15 cellular contexts compared by ENCODE assay signal in genomic region chr4:56671860-56672259, GRCh38. TPM values are rescaled to one million over a fixed set of nuclear protein-coding genes. Genes with fewer than 3 reads are reported as not detected.
DNase-seq lines count a peak whose midpoint lies in the region; ATAC-seq, FAIRE-seq and TF ChIP-seq lines count a peak whose summit lies in the region.
"Had no signal": no experiment of that assay in that cellular context is flagged by ENCODE, and none has a peak within 500 bp of the region (broad histone marks: within the 10 kb centered on the region; RNA-seq: fewer than 3 reads in every experiment).

No MANE protein-coding gene starts in this region.

- ATAC-seq in HG02970 (IDR thresholded peaks at IDR 0.05; ENCODE audit: low FRiP score, unreplicated experiment): no peak
- ATAC-seq in GM19328 (IDR thresholded peaks at IDR 0.05; ENCODE audit: unreplicated experiment): no peak
- ATAC-seq: CD8-positive, alpha-beta T cell had no signal

- no peak overlapping the region for H2AFZ ChIP-seq in GM23248

- H3K27me3 ChIP-seq in GM23248 (replicated peaks; ENCODE audit: insufficient read depth) (peaks cover 36% of the 10 kb centered on the region), endocrine pancreas (ENCODE audit: control insufficient read depth, insufficient read depth, low read length) (no peaks in the 10 kb centered on the region)

- no peak overlapping the region for H3K9ac ChIP-seq in GM23248
- H3K9ac ChIP-seq in endocrine pancreas (ENCODE audit: control insufficient read depth, insufficient read depth, low read length): no peak overlapping the region

- no peak overlapping the region for H3K27ac ChIP-seq in GM23248
- H3K27ac ChIP-seq: SJCRH30 had no signal

- in situ Hi-C loops in GM23248 (cut with MboI): no loop called here

- H3K4me2 ChIP-seq in GM23248 (ENCODE audit: unreplicated experiment): no peak overlapping the region

- FAIRE-seq in RCC 7860 (lab: Jason Lieb, UNC): peak; percentile 51
- FAIRE-seq: HTR-8/SVneo had no signal

- H3K36me3 ChIP-seq in GM23248 (ENCODE audit: low read depth) (no peaks in the 10 kb centered on the region), endocrine pancreas (ENCODE audit: control insufficient read depth, insufficient read depth, low read length) (no peaks in the 10 kb centered on the region)
- H3K36me3 ChIP-seq: SJCRH30 had no signal

- no peaks in the 10 kb centered on the region for H3F3A ChIP-seq in GM23248 (ENCODE audit: insufficient read depth)

- 22 to 27% methylated on average over 2 of the region's 2 CpGs for WGBS in GM23248 (ENCODE audit: low coverage in 1 of 2, low lambda C conversion rate in 2 of 2, missing lambda C conversion rate in 2 of 2), 2 experiments

- H4K20me1 ChIP-seq in GM23248 (ENCODE audit: insufficient read depth): no peaks in the 10 kb centered on the region

- DNase-seq in GM23248 (peak; percentile 33), RCC 7860 (ENCODE audit: low spot score) (no peak), renal cortical epithelial cell (ENCODE audit: low read depth) (peak; percentile 90), erythroblast (lab: John Stamatoyannopoulos, UW) (no peak)
- DNase-seq: CD8-positive, alpha-beta T cell; H7; KG1; NCI-H2081 treated with DMSO at 0.1 percent for 48 hours; SJCRH30 had no signal

- H3K9me3 ChIP-seq in GM23248 (ENCODE audit: low read depth) (no peaks in the 10 kb centered on the region), endocrine pancreas (ENCODE audit: control insufficient read depth, low read length) (no peaks in the 10 kb centered on the region)
- H3K9me3 ChIP-seq: SJCRH30 had no signal

- no peak for TF ChIP-seq POLR2A in erythroblast (IDR thresholded peaks at IDR 0.05; ENCODE audit: low read length)

- no peaks in the 10 kb centered on the region for H3K9me2 ChIP-seq in GM23248 (ENCODE audit: insufficient read depth)

- no peaks in the 10 kb centered on the region for H3K79me2 ChIP-seq in GM23248 (ENCODE audit: insufficient read depth)

- H3K4me1 ChIP-seq in GM23248 (ENCODE audit: insufficient read depth) (no peaks in the 10 kb centered on the region), endocrine pancreas (ENCODE audit: control insufficient read depth, insufficient read depth, low read length) (peaks cover 9% of the 10 kb centered on the region)
- H3K4me1 ChIP-seq: SJCRH30 had no signal

- H3K4me3 ChIP-seq in GM23248 (no peak overlapping the region), endocrine pancreas (ENCODE audit: control insufficient read depth, insufficient read depth, low read length) (peak overlapping the region; percentile 15)
- H3K4me3 ChIP-seq: SJCRH30 had no signal

RNA-seq across cellular contexts. Expression of gene HOPX, which starts 9.2 kb away (rescaled TPM):
- total RNA-seq in GM23248 (2014; rRNA removed; shearing (Covaris generic)): not detected in 2 replicates
- polyA plus RNA-seq in GM23248 (2016; fragmentation: Nextera tagmentation; extraction: Ambion mirVana): not detected in 2 replicates
- 1.2 and 7.5 TPM in 2 replicates for total RNA-seq in renal cortical epithelial cell
- total RNA-seq: H7, RPMI7951, SJCRH30 had no signal
- polyA plus RNA-seq: BJ had no signal

Comparison
In these comparisons a context has a peak if more than half of its experiments do, and no peak if none do; other contexts are left out.
1. DNase-seq: peak in GM23248 (single experiment) and renal cortical epithelial cell (single experiment); none in RCC 7860 (single experiment) and erythroblast (0 of 2).